Comparison of ENCODE assay signal across 8 cellular contexts in the genomic region with DNA sequence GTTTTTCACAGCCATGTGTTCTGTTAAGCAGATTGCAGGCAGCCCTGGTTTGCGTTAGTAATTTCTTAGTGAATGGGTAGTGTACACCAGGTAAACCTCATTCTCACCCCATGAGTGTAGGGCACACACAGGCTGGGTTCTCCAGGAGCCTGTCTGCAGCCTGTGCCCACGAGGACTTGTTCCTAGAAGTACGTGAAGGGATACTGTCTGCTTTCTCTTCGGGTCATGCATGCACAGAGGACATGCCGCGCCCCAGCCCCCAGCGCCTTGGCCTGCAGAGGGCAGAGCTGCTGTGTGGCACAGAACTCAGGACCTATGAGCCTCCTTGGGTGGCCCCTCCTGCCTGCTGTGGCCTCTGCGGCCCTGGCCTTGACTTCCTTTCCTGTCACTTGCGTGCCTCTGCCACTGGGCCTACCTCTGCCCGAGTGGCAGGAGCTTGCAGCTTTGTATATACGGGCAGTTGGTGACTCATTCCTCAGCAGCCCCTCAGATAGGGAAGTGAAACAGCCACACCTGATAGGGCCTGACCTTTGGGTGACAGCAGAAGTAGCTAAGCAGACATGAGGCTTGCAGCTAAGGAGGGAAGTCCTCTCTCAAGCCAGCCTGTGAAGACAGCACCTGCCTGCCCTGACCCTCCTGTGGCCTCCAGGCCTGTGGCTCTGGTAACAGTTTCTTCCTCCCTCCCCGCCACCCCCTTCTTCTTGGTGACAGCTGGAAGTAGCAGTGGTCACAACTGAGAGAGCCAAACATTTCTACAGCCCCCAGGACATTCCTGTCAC. TPM values are rescaled to one million over a fixed set of nuclear protein-coding genes. Genes with fewer than 3 reads are reported as not detected.
DNase-seq lines count a peak whose midpoint lies in the region; ATAC-seq and TF ChIP-seq lines count a peak whose summit lies in the region.

No MANE protein-coding gene starts in this region.

- TF ChIP-seq CTCF in GM12864 (IDR thresholded peaks at IDR 0.05; ENCODE audit: low read depth, low read length, missing control alignments) (peak; percentile 81), GM23338 (conservative IDR thresholded peaks at IDR 0.05; ENCODE audit: low read depth in 2 of 2) (peak; percentile 50 to 87)

- H3K4me1 ChIP-seq in GM23338 (ENCODE audit: insufficient read depth) (peaks cover 7% of the 10 kb centered on the region), endocrine pancreas (ENCODE audit: control insufficient read depth, insufficient read depth, low read length) (no peaks in the 10 kb centered on the region), mucosa of stomach (ENCODE audit: control insufficient read depth, insufficient read depth, low read length) (peaks cover 67% of the 10 kb centered on the region)

- H2AFZ ChIP-seq in GM23338: no peak overlapping the region

- no peak overlapping the region; the same call in none of the 2 replicates for H3K4me3 ChIP-seq in GM12864 (ENCODE audit: low read depth, low read length)
- H3K4me3 ChIP-seq in GM23338: no peak overlapping the region
- H3K4me3 ChIP-seq in MG63: no peak overlapping the region
- H3K4me3 ChIP-seq in endocrine pancreas (ENCODE audit: control insufficient read depth, insufficient read depth, low read length): no peak overlapping the region
- peak overlapping the region; percentile 31 for H3K4me3 ChIP-seq in mucosa of stomach (ENCODE audit: low read length)

- H3K9me2 ChIP-seq in GM23338 (ENCODE audit: insufficient read depth): no peaks in the 10 kb centered on the region

- H3K27me3 ChIP-seq in GM23338 (ENCODE audit: insufficient read depth) (no peaks in the 10 kb centered on the region), MG63 (no peaks in the 10 kb centered on the region), endocrine pancreas (ENCODE audit: control insufficient read depth, insufficient read depth, low read length) (no peaks in the 10 kb centered on the region), mucosa of stomach (ENCODE audit: control insufficient read depth, insufficient read depth, low read length) (no peaks in the 10 kb centered on the region)

- no peaks in the 10 kb centered on the region; the same call in 2 of the 3 replicates for H3K36me3 Mint-ChIP-seq in GM23338 (ENCODE audit: low read depth)

- H3K27me3 Mint-ChIP-seq in GM23338 (ENCODE audit: insufficient read depth, low read depth, poor library complexity): no peaks in the 10 kb centered on the region
- no peaks in the 10 kb centered on the region for H3K27me3 Mint-ChIP-seq in stimulated activated naive CD8-positive, alpha-beta T cell treated with anti-CD3 and anti-CD28 coated beads, Interleukin-15, amount 100 ng/mL, for 72 hours

- H3K4me2 ChIP-seq in GM23338: no peak overlapping the region

- peak; percentile 100 for DNase-seq in GM12864 (ENCODE audit: low read depth)
- DNase-seq in GM23338 (ENCODE audit: low spot score): peak; percentile 70
- peak; percentile 36 for DNase-seq in MG63
- peak; percentile 61 to 69 for DNase-seq in activated CD4-positive, alpha-beta T cell treated with anti-CD3 and anti-CD28 coated beads, Interleukin-2, amount 50 U/mL, for 48 hours
- DNase-seq in stimulated activated naive CD8-positive, alpha-beta T cell treated with anti-CD3 and anti-CD28 coated beads, Interleukin-15, amount 100 ng/mL, for 72 hours: peak; percentile 78 to 91
- no peak for DNase-seq in NCI-H187 (lab: John Stamatoyannopoulos, UW)

- H3K9me3 Mint-ChIP-seq in GM23338: no peaks in the 10 kb centered on the region
- H3K9me3 Mint-ChIP-seq in stimulated activated naive CD8-positive, alpha-beta T cell treated with anti-CD3 and anti-CD28 coated beads, Interleukin-15, amount 100 ng/mL, for 72 hours: no peaks in the 10 kb centered on the region

- peak overlapping the region; percentile 62 for H3K9ac ChIP-seq in endocrine pancreas (ENCODE audit: control insufficient read depth, insufficient read depth, low read length)
- peak overlapping the region; percentile 63 for H3K9ac ChIP-seq in mucosa of stomach (ENCODE audit: low read length)

- no peak overlapping the region for H3K27ac ChIP-seq in GM23338 (ENCODE audit: low read depth)

- peaks cover 5% of the 10 kb centered on the region; the same call in 1 of the 2 replicates for H3K79me2 ChIP-seq in GM23338 (replicated peaks; ENCODE audit: insufficient read depth)

- H3K9me3 ChIP-seq in MG63 (no peaks in the 10 kb centered on the region), endocrine pancreas (ENCODE audit: control insufficient read depth, low read length) (no peaks in the 10 kb centered on the region), mucosa of stomach (ENCODE audit: control insufficient read depth, low read length) (no peaks in the 10 kb centered on the region)

- H3K4me3 Mint-ChIP-seq in GM23338: no peak overlapping the region
- H3K4me3 Mint-ChIP-seq in stimulated activated naive CD8-positive, alpha-beta T cell treated with anti-CD3 and anti-CD28 coated beads, Interleukin-15, amount 100 ng/mL, for 72 hours: peak overlapping the region; percentile 1 to 58

- no peak overlapping the region for H3K27ac Mint-ChIP-seq in GM23338
- H3K27ac Mint-ChIP-seq in stimulated activated naive CD8-positive, alpha-beta T cell treated with anti-CD3 and anti-CD28 coated beads, Interleukin-15, amount 100 ng/mL, for 72 hours: peak overlapping the region in 1 of 2 donors; percentile 55

- no peaks in the 10 kb centered on the region; the same call in 1 of the 2 replicates for H4K20me1 ChIP-seq in GM23338 (replicated peaks; ENCODE audit: insufficient read depth)

- ATAC-seq in GM23338: peak; percentile 88
- peak; percentile 92 for ATAC-seq in stimulated activated naive CD8-positive, alpha-beta T cell treated with anti-CD3 and anti-CD28 coated beads, Interleukin-15, amount 100 ng/mL, for 72 hours

- H3K36me3 ChIP-seq in GM23338 (ENCODE audit: insufficient read depth) (no peaks in the 10 kb centered on the region), MG63 (peaks cover 22% of the 10 kb centered on the region), endocrine pancreas (ENCODE audit: control insufficient read depth, insufficient read depth, low read length) (no peaks in the 10 kb centered on the region), mucosa of stomach (ENCODE audit: control insufficient read depth, insufficient read depth, low read length) (no peaks in the 10 kb centered on the region)

- peaks cover 23% of the 10 kb centered on the region for H3K4me1 Mint-ChIP-seq in GM23338
- peaks cover 81% of the 10 kb centered on the region for H3K4me1 Mint-ChIP-seq in stimulated activated naive CD8-positive, alpha-beta T cell treated with anti-CD3 and anti-CD28 coated beads, Interleukin-15, amount 100 ng/mL, for 72 hours

- H3F3A ChIP-seq in GM23338 (replicated peaks; ENCODE audit: low read depth): no peaks in the 10 kb centered on the region

TF ChIP-seq in GM23338, 12 proteins besides CTCF, POLR2A, EP300 and RAD21:
- TF ChIP-seq ZNF331 (CRISPR knock-in tag; IDR thresholded peaks at IDR 0.05; ENCODE audit: low read depth) (no peak), CREB1 (CRISPR knock-in tag; IDR thresholded peaks at IDR 0.05; ENCODE audit: low read depth) (no peak), STAT1 (IDR thresholded peaks at IDR 0.05; ENCODE audit: unreplicated experiment) (no peak)

RNA-seq across cellular contexts. Expression of gene PPCDC, which starts 19.5 kb away (rescaled TPM):
- total RNA-seq in GM23338 (2014; rRNA removed; shearing (Covaris generic)): 40.2 and 42.8 TPM in 2 replicates
- 17.8 and 22.1 TPM in 2 replicates for polyA plus RNA-seq in GM23338 (2016; fragmentation: Nextera tagmentation; extraction: Ambion mirVana)
- total RNA-seq in MG63 (2014; rRNA removed; shearing (Covaris generic); ENCODE audit: low replicate concordance): 10.8 and 31.9 TPM in 2 replicates

RNA-seq across cellular contexts. Expression of gene SCAMP5, which starts 47.6 kb away (rescaled TPM):
- total RNA-seq in GM23338 (2014; rRNA removed; shearing (Covaris generic)): 31.0 and 43.3 TPM in 2 replicates
- 12.8 and 12.9 TPM in 2 replicates for polyA plus RNA-seq in GM23338 (2016; fragmentation: Nextera tagmentation; extraction: Ambion mirVana)
- 0.20 and 3.4 TPM in 2 replicates for total RNA-seq in MG63 (2014; rRNA removed; shearing (Covaris generic); ENCODE audit: low replicate concordance)

Comparison
In these comparisons a context has a peak if more than half of its experiments do, and no peak if none do; other contexts are left out.
1. DNase-seq: peak in GM12864 (single experiment), GM23338 (single experiment), MG63 (single experiment), activated CD4-positive, alpha-beta T cell treated with anti-CD3 and anti-CD28 coated beads, Interleukin-2, amount 50 U/mL, for 48 hours (2 of 2) and stimulated activated naive CD8-positive, alpha-beta T cell treated with anti-CD3 and anti-CD28 coated beads, Interleukin-15, amount 100 ng/mL, for 72 hours (2 of 2); none in NCI-H187 (0 of 2).